Comparison of ENCODE assay signal across 1 cellular context in genomic region chr11:75337195-75337654, GRCh38.
TF ChIP-seq lines count a peak whose summit lies in the region.

No MANE protein-coding gene starts in this region.

TF ChIP-seq in K562, 482 proteins besides CTCF, POLR2A, EP300 and RAD21 (continued from another document):
- TF ChIP-seq IRF9 (tag; IDR thresholded peaks at IDR 0.05) (peak; percentile 41; the same call in 1 of the 2 replicates), ARID1B (IDR thresholded peaks at IDR 0.05) (peak; percentile 76), ZFPM2 (CRISPR knock-in tag; IDR thresholded peaks at IDR 0.05) (no peak), ZNF644 (tag; IDR thresholded peaks at IDR 0.05; ENCODE audit: low read depth) (peak; percentile 81; the same call in 1 of the 2 replicates), ZNF384 (IDR thresholded peaks at IDR 0.05; ENCODE audit: low read depth, low read length) (peak; percentile 80), TSC22D4 (tag; IDR thresholded peaks at IDR 0.05) (no peak), BCOR (IDR thresholded peaks at IDR 0.05) (peak; percentile 70), FIP1L1 (IDR thresholded peaks at IDR 0.05; ENCODE audit: low read depth, low read length, poor library complexity, severe bottlenecking) (no peak), ZNF589 (CRISPR knock-in tag; IDR thresholded peaks at IDR 0.05; ENCODE audit: low read depth) (0 out of 2 replicates have a peak, but pooled peaks have one; percentile 35), FUS (optimal IDR thresholded peaks at IDR 0.05; ENCODE audit: low read depth, low read length) (no peak), LEF1 (IDR thresholded peaks at IDR 0.05) (peak; percentile 34; the same call in 1 of the 2 replicates), ETV6 (IDR thresholded peaks at IDR 0.05; ENCODE audit: borderline replicate concordance in 1 of 2, low read depth in 2 of 2, low read length in 1 of 2) (peak; percentile 82 to 86; a peak in 3 of 4 replicates), ETV6 (CRISPR knock-in tag; IDR thresholded peaks at IDR 0.05; ENCODE audit: borderline replicate concordance) (no peak), HDAC1 (IDR thresholded peaks at IDR 0.05) (0 out of 4 replicates have a peak, but pooled peaks of 1 of the 2 experiments have one; percentile 25), FOXJ2 (tag; IDR thresholded peaks at IDR 0.05) (no peak), SMARCC2 (IDR thresholded peaks at IDR 0.05; ENCODE audit: low read depth) (peak; percentile 57; the same call in 1 of the 2 replicates), ZNF444 (CRISPR knock-in tag; IDR thresholded peaks at IDR 0.05) (no peak), MECOM (CRISPR knock-in tag; IDR thresholded peaks at IDR 0.05) (0 out of 2 replicates have a peak, but pooled peaks have one; percentile 25), SMARCA4 (IDR thresholded peaks at IDR 0.05) (peak; percentile 90), RAD51 (IDR thresholded peaks at IDR 0.05; ENCODE audit: borderline replicate concordance, low read depth) (no peak), TRIM24 (IDR thresholded peaks at IDR 0.05) (peak; percentile 47 to 63; a peak in 1 of 4 replicates)
